ENCODE assay signal across 8 cellular contexts in the genomic region with DNA sequence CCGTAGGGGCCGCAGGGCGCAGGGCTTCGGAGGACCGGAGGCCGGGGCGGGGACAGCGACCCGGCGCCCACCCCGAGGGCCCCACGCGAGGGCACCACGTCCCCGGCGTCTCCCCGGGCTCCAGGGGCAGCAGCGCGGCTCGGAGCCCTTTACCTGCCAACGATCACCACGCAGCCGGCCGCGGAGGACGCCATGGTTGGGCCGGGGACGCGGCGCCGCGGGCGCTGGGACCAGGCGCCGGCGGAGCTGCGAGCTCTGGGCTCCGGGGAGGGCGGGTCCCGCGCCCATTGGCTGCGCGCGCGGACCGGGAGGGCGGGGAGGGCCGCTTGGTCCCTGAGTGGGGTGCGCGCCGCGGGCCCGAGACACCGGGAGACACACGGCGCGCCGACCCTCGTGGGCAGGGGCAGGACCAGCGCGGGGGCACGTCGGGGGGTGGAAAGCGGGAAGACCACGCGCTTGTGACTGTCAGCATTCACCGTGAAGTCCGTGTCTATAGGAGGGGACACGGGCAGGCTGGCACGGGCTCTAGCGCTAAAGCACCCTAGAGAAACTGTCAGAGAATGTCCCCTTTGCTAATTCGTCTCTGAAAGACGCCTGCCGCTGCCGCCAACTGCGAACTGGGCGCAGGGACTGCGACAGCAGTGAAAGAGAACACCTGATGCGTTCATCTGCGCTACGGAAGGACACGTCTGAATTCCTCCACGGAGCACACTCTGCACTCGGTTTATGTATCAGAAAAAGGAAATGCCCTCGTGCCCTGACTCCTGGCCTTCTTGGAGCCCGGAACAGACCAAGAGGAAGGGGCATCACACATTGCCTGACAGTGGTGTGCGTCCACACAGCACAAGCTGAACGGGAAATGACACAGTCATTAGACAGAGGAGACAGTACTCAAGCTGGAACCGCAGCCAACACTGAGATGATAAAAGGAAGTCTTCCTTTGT. TPM values are rescaled to one million over a fixed set of nuclear protein-coding genes. Genes with fewer than 3 reads are reported as not detected.
A peak's percentile ranks its signal among the peaks of the same experiment; 100 is the strongest.
DNase-seq lines count a peak whose midpoint lies in the region; ATAC-seq lines count a peak whose summit lies in the region.

A gene with protein sequence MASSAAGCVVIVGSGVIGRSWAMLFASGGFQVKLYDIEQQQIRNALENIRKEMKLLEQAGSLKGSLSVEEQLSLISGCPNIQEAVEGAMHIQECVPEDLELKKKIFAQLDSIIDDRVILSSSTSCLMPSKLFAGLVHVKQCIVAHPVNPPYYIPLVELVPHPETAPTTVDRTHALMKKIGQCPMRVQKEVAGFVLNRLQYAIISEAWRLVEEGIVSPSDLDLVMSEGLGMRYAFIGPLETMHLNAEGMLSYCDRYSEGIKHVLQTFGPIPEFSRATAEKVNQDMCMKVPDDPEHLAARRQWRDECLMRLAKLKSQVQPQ (minus strand): TSS at position 257 of the 944 bp plus-strand sequence. CDS start 63 bp downstream, at position 194.

- H3K9me3 Mint-ChIP-seq in activated naive CD4-positive, alpha-beta T cell treated with anti-CD3 and anti-CD28 coated beads, Interleukin-2, amount 10 ng/mL, durations not matched to agents 7 days and 5 days = peaks cover 5% of the 10 kb centered on the region

- CTCF ChIA-PET in activated naive CD4-positive, alpha-beta T cell treated with anti-CD3 and anti-CD28 coated beads, Interleukin-2, amount 10 ng/mL, durations not matched to agents 7 days and 5 days (lab: Charles Lee) = no interaction called here

- H3K36me3 ChIP-seq in SK-N-MC (ENCODE audit: insufficient read depth, low read length) = no peaks in the 10 kb centered on the region

- DNase-seq in EH (ENCODE audit: low read depth) (peak; percentile 72), Kasumi-1 (lab: John Stamatoyannopoulos, UW) (peak; percentile 44 to 66), SK-N-MC (ENCODE audit: low read depth, low spot score) (no peak), globus pallidus (ENCODE audit: low spot score) (peak; percentile 88), occipital lobe (lab: John Stamatoyannopoulos, UW) (peak; percentile 71), superior temporal gyrus (ENCODE audit: extremely low spot score) (peak; percentile 79)
- peak; percentile 85 for DNase-seq in activated naive CD4-positive, alpha-beta T cell treated with anti-CD3 and anti-CD28 coated beads, Interleukin-2, amount 10 ng/mL, durations not matched to agents 7 days and 5 days

- peak; percentile 78 for ATAC-seq in GM21737 (IDR thresholded peaks at IDR 0.05; ENCODE audit: unreplicated experiment)

- no peak within 1 kb of the TSS for H3K27ac ChIP-seq in SK-N-MC

- H3K27me3 Mint-ChIP-seq in activated naive CD4-positive, alpha-beta T cell treated with anti-CD3 and anti-CD28 coated beads, Interleukin-2, amount 10 ng/mL, durations not matched to agents 7 days and 5 days = peaks cover 6% of the 10 kb centered on the region

- no peaks in the 10 kb centered on the region for H3K36me3 Mint-ChIP-seq in activated naive CD4-positive, alpha-beta T cell treated with anti-CD3 and anti-CD28 coated beads, Interleukin-2, amount 10 ng/mL, durations not matched to agents 7 days and 5 days

- peaks cover 33% of the 10 kb centered on the region for H3K4me1 Mint-ChIP-seq in activated naive CD4-positive, alpha-beta T cell treated with anti-CD3 and anti-CD28 coated beads, Interleukin-2, amount 10 ng/mL, durations not matched to agents 7 days and 5 days

- peak within 1 kb of the TSS; percentile 83 for H3K4me3 Mint-ChIP-seq in activated naive CD4-positive, alpha-beta T cell treated with anti-CD3 and anti-CD28 coated beads, Interleukin-2, amount 10 ng/mL, durations not matched to agents 7 days and 5 days

- peak within 1 kb of the TSS; percentile 91 for H3K4me3 ChIP-seq in SK-N-MC

- peak within 1 kb of the TSS; percentile 89 for H3K27ac Mint-ChIP-seq in activated naive CD4-positive, alpha-beta T cell treated with anti-CD3 and anti-CD28 coated beads, Interleukin-2, amount 10 ng/mL, durations not matched to agents 7 days and 5 days

- H3K9ac ChIP-seq in SK-N-MC (ENCODE audit: insufficient read length) = peak within 1 kb of the TSS; percentile 80

- no peaks in the 10 kb centered on the region for H3K9me3 ChIP-seq in SK-N-MC (ENCODE audit: low read depth, low read length)

RNA-seq across cellular contexts. Expression of the gene that starts here (rescaled TPM):
- total RNA-seq in occipital lobe = 13.4 TPM
